9 cellular contexts compared by ENCODE assay signal in the genomic region with DNA sequence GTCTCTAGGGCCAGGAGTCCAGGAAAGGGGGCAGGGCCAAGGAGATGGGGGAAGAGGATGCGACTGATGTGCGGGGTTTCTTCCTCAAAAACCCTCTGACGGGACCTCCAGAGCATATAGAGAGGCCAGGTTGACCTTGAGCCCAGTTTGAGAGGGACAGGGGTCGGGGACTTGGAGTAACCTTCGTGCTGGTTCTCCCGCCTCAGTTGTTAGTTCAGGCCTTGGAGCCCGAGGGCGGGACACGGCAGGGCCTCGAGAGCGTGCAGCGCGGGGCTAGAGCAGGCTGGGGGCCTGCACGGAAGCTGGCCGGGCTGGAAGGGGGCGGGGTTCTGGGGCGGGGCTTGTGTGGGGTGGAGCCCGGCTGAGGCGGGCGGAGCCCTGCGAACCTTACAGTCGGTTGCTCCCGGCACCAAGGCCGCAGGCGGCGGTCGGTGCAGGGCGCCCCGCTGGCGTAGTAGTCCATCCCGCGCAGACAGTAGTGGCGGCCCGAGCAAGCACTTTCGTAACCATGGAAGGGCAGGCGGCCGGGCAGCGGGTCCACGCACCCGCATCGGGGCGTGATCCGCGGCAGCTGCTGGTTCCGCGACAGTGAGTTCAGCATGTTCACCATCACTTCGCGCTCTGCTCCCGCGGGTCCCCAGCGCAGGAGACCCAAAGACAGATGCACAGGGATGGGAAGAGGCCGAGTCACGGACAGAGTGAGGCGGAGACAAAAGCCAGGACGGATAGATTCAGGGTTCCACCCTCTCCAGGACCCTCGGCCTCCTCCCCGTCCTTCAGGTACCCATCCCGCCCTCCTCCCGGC. TPM values are rescaled to one million over a fixed set of nuclear protein-coding genes. Genes with fewer than 3 reads are reported as not detected.
DNase-seq lines count a peak whose midpoint lies in the region; TF ChIP-seq lines count a peak whose summit lies in the region.
"Had no signal": no experiment of that assay in that cellular context is flagged by ENCODE, and none has a peak within 500 bp of the region (broad histone marks: within the 10 kb centered on the region; RNA-seq: fewer than 3 reads in every experiment).

No MANE protein-coding gene starts in this region.

- no peaks in the 10 kb centered on the region for H3K4me1 ChIP-seq in cardiac muscle cell (ENCODE audit: low read depth)
- peaks cover 14% of the 10 kb centered on the region for H3K4me1 ChIP-seq in ovary (ENCODE audit: insufficient read depth)
- peaks cover 20 to 26% of the 10 kb centered on the region in 2 donors for H3K4me1 ChIP-seq in thyroid gland

- H3K9ac ChIP-seq in SU-DHL-6 (ENCODE audit: low read length), result peak overlapping the region; percentile 43

- TF ChIP-seq EP300 in ovary (IDR thresholded peaks at IDR 0.05), result no peak

- peak; percentile 20 for TF ChIP-seq POLR2A in ovary (IDR thresholded peaks at IDR 0.05)
- peak; percentile 25 to 56 for TF ChIP-seq POLR2A in thyroid gland (IDR thresholded peaks at IDR 0.05)

- DNase-seq in NCI-H524 (lab: John Stamatoyannopoulos, UW), result peak; percentile 3 to 63
- no peak for DNase-seq in NCI-H524 treated with DMSO at 0.1 percent for 48 hours (lab: John Stamatoyannopoulos, UW)
- DNase-seq in M059J (ENCODE audit: low read depth), result peak; percentile 57
- peak; percentile 58 for DNase-seq in activated naive CD8-positive, alpha-beta T cell treated with anti-CD3 and anti-CD28 coated beads, Interleukin-2, amount 50 U/mL, for 16 hours (ENCODE audit: low read depth, low spot score)
- peak; percentile 83 to 86 for DNase-seq in cardiac muscle cell (ENCODE audit: low read depth in 1 of 2, low spot score in 1 of 2)
- DNase-seq in ovary, result peak; percentile 64 to 81 (median 75)
- peak; percentile 64 to 74 for DNase-seq in thyroid gland
- DNase-seq: DND-41 had no signal

- no peaks in the 10 kb centered on the region for H3K79me2 ChIP-seq in SU-DHL-6 (ENCODE audit: insufficient read depth, low read length)

- no peaks in the 10 kb centered on the region for H3K9me2 ChIP-seq in SU-DHL-6 (replicated peaks; ENCODE audit: insufficient read depth, low read length)

- H3K4me2 ChIP-seq in SU-DHL-6 (ENCODE audit: low read depth, low read length, poor library complexity, severe bottlenecking), result peak overlapping the region; percentile 63

- H4K20me1 ChIP-seq in SU-DHL-6 (ENCODE audit: low read depth, low read length), result no peaks in the 10 kb centered on the region

- H3K9me3 ChIP-seq in SU-DHL-6 (ENCODE audit: insufficient read depth, low read length) (no peaks in the 10 kb centered on the region), cardiac muscle cell (ENCODE audit: low read depth) (no peaks in the 10 kb centered on the region), ovary (no peaks in the 10 kb centered on the region), thyroid gland (no peaks in the 10 kb centered on the region)

- peaks cover 3% of the 10 kb centered on the region; the same call in 1 of the 2 replicates for H3F3A ChIP-seq in SU-DHL-6 (ENCODE audit: insufficient read depth)

- peak overlapping the region; percentile 45 for H3K4me3 ChIP-seq in SU-DHL-6 (ENCODE audit: insufficient read depth, low read length, poor library complexity, severe bottlenecking)
- H3K4me3 ChIP-seq in cardiac muscle cell, result peak overlapping the region; percentile 30
- peak overlapping the region; percentile 44 for H3K4me3 ChIP-seq in ovary
- H3K4me3 ChIP-seq in thyroid gland (replicated peaks in 1 of 3), result peak overlapping the region in 1 of 3 donors; percentile 39

- no peak for TF ChIP-seq CTCF in SU-DHL-6 (IDR thresholded peaks at IDR 0.05; ENCODE audit: insufficient read depth, low read length, poor library complexity, severe bottlenecking)
- TF ChIP-seq CTCF in cardiac muscle cell (IDR thresholded peaks at IDR 0.05; ENCODE audit: low read depth, low read length), result no peak
- no peak for TF ChIP-seq CTCF in ovary (IDR thresholded peaks at IDR 0.05)
- TF ChIP-seq CTCF in thyroid gland (IDR thresholded peaks at IDR 0.05), result no peak

- 3 to 4% (median 3%) methylated on average over 36 to 59 of the region's 59 CpGs for WGBS in ovary, 3 donors
- WGBS in thyroid gland, 2 donors, result 7 to 24% methylated on average over 9 to 41 of the region's 59 CpGs

- intact Hi-C loops in ovary (cut with DNase I) (no loop called here), thyroid gland (cut with DNase I) (no loop called here)

- H3K27ac ChIP-seq in SU-DHL-6 (ENCODE audit: low read depth, low read length) (no peak overlapping the region), cardiac muscle cell (no peak overlapping the region), ovary (no peak overlapping the region), thyroid gland (peak overlapping the region in 1 of 3 donors; percentile 14)

- no peaks in the 10 kb centered on the region for H3K36me3 ChIP-seq in SU-DHL-6 (ENCODE audit: low read length)
- no peaks in the 10 kb centered on the region for H3K36me3 ChIP-seq in cardiac muscle cell
- H3K36me3 ChIP-seq in ovary, result no peaks in the 10 kb centered on the region
- no peaks in the 10 kb centered on the region for H3K36me3 ChIP-seq in thyroid gland

- peak overlapping the region; percentile 84 for H2AFZ ChIP-seq in SU-DHL-6 (ENCODE audit: low read depth, low read length, severe bottlenecking)

- H3K27me3 ChIP-seq in SU-DHL-6 (ENCODE audit: low read length), result no peaks in the 10 kb centered on the region
- peaks cover 37% of the 10 kb centered on the region for H3K27me3 ChIP-seq in cardiac muscle cell
- H3K27me3 ChIP-seq in ovary, result no peaks in the 10 kb centered on the region
- H3K27me3 ChIP-seq in thyroid gland, result no peaks in the 10 kb centered on the region

RNA-seq across cellular contexts. Expression of a gene that starts 4.0 kb away (rescaled TPM):
- 1.5 and 3.6 TPM in 2 replicates for total RNA-seq in M059J (2014; rRNA removed; shearing (Covaris generic))
- total RNA-seq in cardiac muscle cell, result 0.92 and 2.0 TPM in 2 replicates
- polyA plus RNA-seq in cardiac muscle cell, result 1.1 and 1.2 TPM in 2 replicates
- 1 to 10 TPM in 5 of 7 donors, under 1 TPM in 2; 0.60 to 2.3 (median 1.2) TPM for total RNA-seq in ovary
- 1 to 10 TPM in 1 of 2 donors, under 1 TPM in 1; 0.77 to 7.8 TPM for polyA plus RNA-seq in ovary
- 1 to 10 TPM; 3.2 to 9.2 (median 6.0) TPM for total RNA-seq in thyroid gland

RNA-seq across cellular contexts. Expression of a gene that starts 51.3 kb away (rescaled TPM):
- total RNA-seq in M059J (2014; rRNA removed; shearing (Covaris generic)), result 45.6 and 59.9 TPM in 2 replicates
- total RNA-seq in cardiac muscle cell, result 33.6 and 35.5 TPM in 2 replicates
- polyA plus RNA-seq in cardiac muscle cell, result 32.1 and 39.1 TPM in 2 replicates
- total RNA-seq in ovary, result 10 to 100 TPM; 14.8 to 41.4 (median 24.8) TPM
- polyA plus RNA-seq in ovary, result 10 to 100 TPM; 59.3 to 61.4 TPM
- total RNA-seq in thyroid gland, result 1 to 10 TPM; 3.0 to 8.7 (median 4.8) TPM

RNA-seq across cellular contexts. Expression of a gene that starts 51.6 kb away (rescaled TPM):
- 4.6 and 9.0 TPM in 2 replicates for total RNA-seq in M059J (2014; rRNA removed; shearing (Covaris generic))
- total RNA-seq in cardiac muscle cell (2.7 and 5.8 TPM in 2 replicates), ovary (1 to 10 TPM in 3 of 7 donors, under 1 TPM in 4; 0.53 to 3.2 (median 1.00) TPM), thyroid gland (1 to 10 TPM; 1.7 to 7.8 (median 4.6) TPM)
- polyA plus RNA-seq in cardiac muscle cell (1.6 and 2.1 TPM in 2 replicates), ovary (1 to 10 TPM in 1 of 2 donors, under 1 TPM in 1; 0.47 to 1.1 TPM)
